ENCODE assay signal across 2 cellular contexts in genomic region chr2:109345091-109345490, GRCh38.
TF ChIP-seq lines count a peak whose summit lies in the region.

No MANE protein-coding gene starts in this region.

TF ChIP-seq in IMR-90, 13 proteins besides CTCF, POLR2A, EP300 and RAD21:
- TF ChIP-seq ELK1 (IDR thresholded peaks at IDR 0.05; ENCODE audit: borderline replicate concordance, low read depth, low read length): no peak
- TF ChIP-seq FOS (IDR thresholded peaks at IDR 0.05; ENCODE audit: low read depth, low read length): no peak
- no peak for TF ChIP-seq RCOR1 (IDR thresholded peaks at IDR 0.05; ENCODE audit: insufficient replicate concordance, low read length)
- no peak for TF ChIP-seq SMC3 (IDR thresholded peaks at IDR 0.05; ENCODE audit: low read depth, low read length)
TF ChIP-seq in IMR-90: peak in this region for 0.

TF ChIP-seq in H1, 55 proteins besides CTCF, POLR2A, EP300 and RAD21:
- TF ChIP-seq FOSL1 (IDR thresholded peaks at IDR 0.05; ENCODE audit: insufficient read depth, low read depth, low read length): no peak
- no peak for TF ChIP-seq RBBP5 (IDR thresholded peaks at IDR 0.05; ENCODE audit: borderline replicate concordance, low read depth, low read length)
- TF ChIP-seq TAF1 (IDR thresholded peaks at IDR 0.05; ENCODE audit: low read depth, low read length): no peak
- no peak for TF ChIP-seq YY1 (IDR thresholded peaks at IDR 0.05; ENCODE audit: low read depth, low read length)
